8 cellular contexts compared by ENCODE assay signal in the genomic region with DNA sequence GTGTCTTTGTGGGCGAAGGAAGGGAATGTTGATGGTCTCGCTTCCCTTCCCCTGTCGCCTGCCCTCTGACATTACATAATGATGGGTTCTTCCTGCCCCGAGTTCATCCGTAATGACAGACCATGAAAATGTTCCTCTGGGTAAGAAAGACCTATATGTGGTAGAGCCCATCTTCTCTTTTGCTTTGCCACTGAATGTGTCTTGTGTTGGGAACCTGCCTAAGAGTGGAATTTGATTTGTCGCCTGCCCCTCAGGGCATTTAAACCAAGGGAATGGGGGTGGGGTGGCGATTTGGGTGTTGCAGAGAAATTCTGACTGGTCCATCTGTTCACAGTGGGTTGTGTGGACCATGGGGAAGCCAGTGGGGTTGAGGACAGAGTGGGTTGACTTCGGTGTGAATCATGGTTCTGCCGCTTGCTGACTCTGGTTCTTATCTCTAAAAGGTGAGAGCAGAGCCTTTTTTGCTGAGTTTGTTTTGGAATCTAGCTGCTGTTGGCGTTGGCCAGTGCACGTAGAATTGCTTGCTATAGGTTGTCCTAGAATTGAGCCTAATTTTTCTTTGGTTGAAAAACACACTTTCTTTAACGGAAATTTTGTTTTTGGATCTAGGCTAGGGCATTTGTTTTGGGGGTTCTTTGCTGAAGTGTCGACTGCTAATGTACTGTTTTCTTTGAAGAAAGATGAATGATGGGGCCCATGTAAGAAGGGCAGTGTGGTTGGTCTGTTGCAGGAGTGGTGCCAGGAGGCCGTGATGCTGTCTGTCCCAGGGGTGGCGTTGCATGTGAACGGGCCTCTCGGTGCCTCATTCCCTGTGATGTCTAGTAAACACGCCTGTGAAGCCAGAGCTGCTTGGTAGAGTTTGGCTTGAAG. TPM values are rescaled to one million over a fixed set of nuclear protein-coding genes. Genes with fewer than 3 reads are reported as not detected.
DNase-seq lines count a peak whose midpoint lies in the region; ATAC-seq and TF ChIP-seq lines count a peak whose summit lies in the region.

No MANE protein-coding gene starts in this region.

- peaks cover 16% of the 10 kb centered on the region for H3K27me3 Mint-ChIP-seq in brain

- H3K4me3 Mint-ChIP-seq in brain = peak overlapping the region; percentile 90 to 98 (median 96)

- H3K4me3 ChIP-seq in GM12865 (ENCODE audit: low read depth, low read length) = peak overlapping the region; percentile 60
- peak overlapping the region; percentile 60 to 88 (median 84) for H3K4me3 ChIP-seq in transverse colon

- H3K27me3 ChIP-seq in transverse colon = no peaks in the 10 kb centered on the region

- peak; percentile 34 for DNase-seq in GM12865 (ENCODE audit: low read depth)
- DNase-seq in NCI-H69 (lab: John Stamatoyannopoulos, UW) = peak; percentile 35
- DNase-seq in lung microvascular endothelial cell (ENCODE audit: low read depth in 2 of 2) = peak; percentile 16 to 50
- DNase-seq in transverse colon = no peak
- DNase-seq in NCI-H226 = no peak

- peaks cover 60% of the 10 kb centered on the region for H3K4me1 Mint-ChIP-seq in brain

- H3K27ac Mint-ChIP-seq in brain = peak overlapping the region; percentile 93 to 98 (median 95)

- H3K27ac ChIP-seq in transverse colon = peak overlapping the region; percentile 82 to 89 (median 88)

- no peaks in the 10 kb centered on the region for H3K9me3 ChIP-seq in transverse colon

- in situ Hi-C loops in transverse colon (cut with MboI; ENCODE audit: low pct_ligation_motif_present in 1 of 4, low pct_unique_long_range_greater_than_20kb in 1 of 4, low sequenced_read_pairs in 3 of 4) = no loop called here

- TF ChIP-seq CTCF in GM12865 (IDR thresholded peaks at IDR 0.05; ENCODE audit: insufficient read depth, low read depth, low read length, missing control alignments) (no peak), brain (conservative IDR thresholded peaks at IDR 0.05) (no peak), transverse colon (IDR thresholded peaks at IDR 0.05) (no peak)

- TF ChIP-seq EP300 in transverse colon (IDR thresholded peaks at IDR 0.05; ENCODE audit: low read depth) = no peak

- no peaks in the 10 kb centered on the region for H3K9me3 Mint-ChIP-seq in brain

- no peak for TF ChIP-seq POLR2A in transverse colon (IDR thresholded peaks at IDR 0.05)

- WGBS in transverse colon (ENCODE audit: low coverage in 1 of 2), 2 donors = 69 to 72% methylated on average over 4 to 18 of the region's 18 CpGs

- H3K36me3 Mint-ChIP-seq in brain = no peaks in the 10 kb centered on the region

- H3K36me3 ChIP-seq in transverse colon = no peaks in the 10 kb centered on the region

- intact Hi-C loops in transverse colon (cut with DNase I; ENCODE audit: low total_unique reads) = loop anchor here (10.0 kb wide), 1 partner anchor 69 kb away; no protein-coding TSS in a partner anchor

- ATAC-seq in GM19455 (IDR thresholded peaks at IDR 0.05; ENCODE audit: unreplicated experiment) (no peak), HG02642 (IDR thresholded peaks at IDR 0.05; ENCODE audit: poor library complexity, unreplicated experiment) (no peak)

- H3K4me1 ChIP-seq in transverse colon = peaks cover 5 to 64% (median 25%) of the 10 kb centered on the region in 4 donors

RNA-seq across cellular contexts. Expression of gene INPP4A, which starts 1.3 kb away (rescaled TPM):
- polyA plus RNA-seq in brain (ENCODE audit: insufficient read depth, low read depth, low replicate concordance) = 11.1 TPM
- 14.2 and 18.5 TPM in 2 replicates for total RNA-seq in lung microvascular endothelial cell
- 10 to 100 TPM; 22.8 to 35.8 (median 25.4) TPM for total RNA-seq in transverse colon

Comparison
In these comparisons a context has a peak if more than half of its experiments do, and no peak if none do; other contexts are left out.
1. DNase-seq: peak in GM12865 (single experiment), NCI-H69 (single experiment) and lung microvascular endothelial cell (2 of 2); none in transverse colon (single experiment) and NCI-H226 (single experiment).